ENCODE assay signal across 27 cellular contexts in genomic region chr17:55233840-55234239, GRCh38. TPM values are rescaled to one million over a fixed set of nuclear protein-coding genes. Genes with fewer than 3 reads are reported as not detected.
"Had no signal": no experiment of that assay in that cellular context is flagged by ENCODE, and none has a peak within 500 bp of the region (broad histone marks: within the 10 kb centered on the region; RNA-seq: fewer than 3 reads in every experiment).

No MANE protein-coding gene starts in this region.

- H3K4me3 ChIP-seq: coronary artery, left ventricle myocardium inferior, testis, uterus had no signal

- H3K36me3 ChIP-seq: brain microvascular endothelial cell, left ventricle myocardium inferior, uterus had no signal

- ATAC-seq: activated CD8-positive, alpha-beta T cell treated with anti-CD3 and anti-CD28 coated beads, Interleukin-2, amount 10 ng/mL, durations not matched to agents 7 days and 5 days; natural killer cell treated with Interleukin-12 subunit alpha and Interleukin-12 subunit beta and Interleukin-15 and Interleukin-18, amount 100 ng/mL, for 72 hours; stimulated activated naive B cell treated with anti-CD40 and anti-IgM and Interleukin-4, amounts not matched to agents 10 μg/mL and 1 μg/mL and 100 μg/mL, for 72 hours had no signal

- H3K36me3 Mint-ChIP-seq: activated naive CD4-positive, alpha-beta T cell treated with anti-CD3 and anti-CD28 coated beads, Interleukin-2, amount 50 U/mL, for 24 hours; natural killer cell treated with Interleukin-12 subunit alpha and Interleukin-12 subunit beta and Interleukin-15 and Interleukin-18, amount 100 ng/mL, for 72 hours had no signal

- H3K9me3 ChIP-seq: left ventricle myocardium inferior, testis, uterus had no signal

- H3K27ac Mint-ChIP-seq: activated CD8-positive, alpha-beta T cell treated with anti-CD3 and anti-CD28 coated beads, Interleukin-2, amount 10 ng/mL, durations not matched to agents 7 days and 5 days; activated naive CD4-positive, alpha-beta T cell treated with anti-CD3 and anti-CD28 coated beads, Interleukin-2, amount 50 U/mL, for 24 hours; activated T-helper 1 cell treated with anti-CD3 and anti-CD28 coated beads, Interleukin-12 subunit alpha, Interleukin-12 subunit beta, Interleukin-2, Interleukin-4 antibody, amounts not matched to agents 30 ng/mL and 10 ng/mL and 1 ng/mL, durations not matched to agents 14 hours and 24 hours and 36 hours; natural killer cell treated with Interleukin-12 subunit alpha and Interleukin-12 subunit beta and Interleukin-15 and Interleukin-18, amount 100 ng/mL, for 72 hours; progenitor cell of endocrine pancreas; stimulated activated naive B cell treated with anti-CD40 and anti-IgM and Interleukin-4, amounts not matched to agents 10 μg/mL and 1 μg/mL and 100 μg/mL, for 72 hours; T-helper 2 cell treated with Interferon-gamma antibody and Interleukin-4, amounts not matched to agents 5 μg/mL and 100 μg/mL, for 36 hours had no signal

- DNase-seq: activated CD4-positive, alpha-beta T cell treated with anti-CD3 and anti-CD28 coated beads for 1 hour; activated CD4-positive, alpha-beta T cell treated with anti-CD3 and anti-CD28 coated beads, Interleukin-2, amount 50 U/mL, for 1 hour; activated CD8-positive, alpha-beta T cell treated with anti-CD3 and anti-CD28 coated beads, Interleukin-2, amount 10 ng/mL, durations not matched to agents 7 days and 5 days; activated gamma-delta T cell treated with Interleukin-2 at 50 U/mL for 16 hours; aorta; brain microvascular endothelial cell; cerebellar nuclear complex; foreskin melanocyte; glutamatergic neuron; hippocampal formation; left ventricle myocardium inferior; midbrain; retina; stimulated activated CD4-positive, alpha-beta T cell treated with anti-CD3 and anti-CD28 coated beads, Interleukin-2, amount 100 ng/mL, for 48 hours; stimulated activated CD8-positive, alpha-beta memory T cell treated with anti-CD3 and anti-CD28 coated beads, Interleukin-4, amount 100 ng/mL, for 48 hours; stimulated activated naive B cell treated with anti-CD40 and anti-IgM and Interleukin-4, amounts not matched to agents 10 μg/mL and 1 μg/mL and 100 μg/mL, for 72 hours; testis; trophoblast cell; uterus had no signal

- H3K4me1 ChIP-seq: uterus had no signal

- H3K27ac ChIP-seq: brain microvascular endothelial cell, coronary artery, left ventricle myocardium inferior, testis, uterus, VCaP had no signal

- H3K4me3 Mint-ChIP-seq: activated CD8-positive, alpha-beta T cell treated with anti-CD3 and anti-CD28 coated beads, Interleukin-2, amount 10 ng/mL, durations not matched to agents 7 days and 5 days; activated naive CD4-positive, alpha-beta T cell treated with anti-CD3 and anti-CD28 coated beads, Interleukin-2, amount 50 U/mL, for 24 hours; activated T-helper 1 cell treated with anti-CD3 and anti-CD28 coated beads, Interleukin-12 subunit alpha, Interleukin-12 subunit beta, Interleukin-2, Interleukin-4 antibody, amounts not matched to agents 30 ng/mL and 10 ng/mL and 1 ng/mL, durations not matched to agents 14 hours and 24 hours and 36 hours; natural killer cell treated with Interleukin-12 subunit alpha and Interleukin-12 subunit beta and Interleukin-15 and Interleukin-18, amount 100 ng/mL, for 72 hours; stimulated activated naive B cell treated with anti-CD40 and anti-IgM and Interleukin-4, amounts not matched to agents 10 μg/mL and 1 μg/mL and 100 μg/mL, for 72 hours; T-helper 2 cell treated with Interferon-gamma antibody and Interleukin-4, amounts not matched to agents 5 μg/mL and 100 μg/mL, for 36 hours had no signal

RNA-seq across cellular contexts. Expression of gene HLF, which starts 30.9 kb away (rescaled TPM):
- total RNA-seq: lung microvascular endothelial cell had no signal
